ENCODE assay signal across 18 cellular contexts in genomic region chr9:105859428-105860091, GRCh38.
DNase-seq lines count a peak whose midpoint lies in the region; ATAC-seq and TF ChIP-seq lines count a peak whose summit lies in the region.
"Had no signal": no experiment of that assay in that cellular context is flagged by ENCODE, and none has a peak within 500 bp of the region (broad histone marks: within the 10 kb centered on the region; RNA-seq: fewer than 3 reads in every experiment).

No MANE protein-coding gene starts in this region.

- no peaks in the 10 kb centered on the region for H3K9me2 ChIP-seq in Karpas-422 (replicated peaks; ENCODE audit: insufficient read depth, low read length)

- peak overlapping the region; percentile 83 for H3K27ac Mint-ChIP-seq in activated CD4-positive, alpha-beta T cell treated with anti-CD3 and anti-CD28 coated beads, Interleukin-2, amount 10 ng/mL, durations not matched to agents 7 days and 5 days
- H3K27ac Mint-ChIP-seq in activated CD8-positive, alpha-beta T cell treated with anti-CD3 and anti-CD28 coated beads, Interleukin-2, amount 10 ng/mL, durations not matched to agents 7 days and 5 days, result peak overlapping the region; percentile 83
- peak overlapping the region; percentile 78 to 89 for H3K27ac Mint-ChIP-seq in natural killer cell treated with Interleukin-12 subunit alpha and Interleukin-12 subunit beta and Interleukin-15 and Interleukin-18, amount 100 ng/mL, for 72 hours
- H3K27ac Mint-ChIP-seq: type B pancreatic cell had no signal

- H3K4me3 ChIP-seq in Karpas-422 (ENCODE audit: low read length), result no peak overlapping the region
- H3K4me3 ChIP-seq in ascending aorta, result no peak overlapping the region
- H3K4me3 ChIP-seq: SJCRH30 had no signal

- peaks cover 3% of the 10 kb centered on the region for H3K9me3 Mint-ChIP-seq in activated CD4-positive, alpha-beta T cell treated with anti-CD3 and anti-CD28 coated beads, Interleukin-2, amount 10 ng/mL, durations not matched to agents 7 days and 5 days
- H3K9me3 Mint-ChIP-seq in activated CD8-positive, alpha-beta T cell treated with anti-CD3 and anti-CD28 coated beads, Interleukin-2, amount 10 ng/mL, durations not matched to agents 7 days and 5 days (ENCODE audit: insufficient read depth), result no peaks in the 10 kb centered on the region
- H3K9me3 Mint-ChIP-seq in natural killer cell treated with Interleukin-12 subunit alpha and Interleukin-12 subunit beta and Interleukin-15 and Interleukin-18, amount 100 ng/mL, for 72 hours, result peaks cover 5% of the 10 kb centered on the region
- H3K9me3 Mint-ChIP-seq: type B pancreatic cell had no signal

- intact Hi-C loops in ascending aorta (cut with DNase I), result no loop called here

- no peak overlapping the region for H3K9ac ChIP-seq in Karpas-422 (ENCODE audit: low read length)

- POLR2A ChIA-PET in activated CD4-positive, alpha-beta T cell treated with anti-CD3 and anti-CD28 coated beads, Interleukin-2, amount 10 ng/mL, durations not matched to agents 7 days and 5 days (lab: Charles Lee), result no interaction called here
- POLR2A ChIA-PET in activated CD8-positive, alpha-beta T cell treated with anti-CD3 and anti-CD28 coated beads, Interleukin-2, amount 10 ng/mL, durations not matched to agents 7 days and 5 days (lab: Charles Lee), result interaction anchor here (1.4 kb wide), 1 partner anchor 25 kb away, joined by 5 read pairs; no protein-coding TSS in a partner anchor

- H3K9me3 ChIP-seq in Karpas-422 (ENCODE audit: low read length), result no peaks in the 10 kb centered on the region
- H3K9me3 ChIP-seq in ascending aorta, result no peaks in the 10 kb centered on the region
- H3K9me3 ChIP-seq: SJCRH30 had no signal

- no peak for DNase-seq in activated CD4-positive, alpha-beta T cell treated with anti-CD3 and anti-CD28 coated beads, Interleukin-2, amount 10 ng/mL, durations not matched to agents 7 days and 5 days
- no peak for DNase-seq in activated CD4-positive, alpha-beta T cell treated with anti-CD3 and anti-CD28 coated beads, Interleukin-2, amount 50 U/mL, for 48 hours
- DNase-seq in Karpas-422 (no peak), SK-N-DZ (ENCODE audit: low spot score) (no peak), ascending aorta (ENCODE audit: low spot score in 2 of 2) (no peak), HT-29 (ENCODE audit: low spot score) (no peak)
- no peak for DNase-seq in activated CD8-positive, alpha-beta T cell treated with anti-CD3 and anti-CD28 coated beads, Interleukin-2, amount 10 ng/mL, durations not matched to agents 7 days and 5 days
- no peak for DNase-seq in natural killer cell treated with Interleukin-12 subunit alpha and Interleukin-12 subunit beta and Interleukin-15 and Interleukin-18, amount 100 ng/mL, for 72 hours (ENCODE audit: low spot score)
- DNase-seq: activated CD4-positive, alpha-beta T cell treated with anti-CD3 and anti-CD28 coated beads for 1 hour; activated gamma-delta T cell treated with Interleukin-2 at 50 U/mL for 16 hours; DMS53; islet precursor cell; midbrain; NCI-H1436 treated with DMSO at 0.1 percent for 48 hours; NCI-H748 treated with DMSO at 0.1 percent for 48 hours; posterior cingulate gyrus; SJCRH30 had no signal

- no peak for ATAC-seq in activated CD8-positive, alpha-beta T cell treated with anti-CD3 and anti-CD28 coated beads, Interleukin-2, amount 10 ng/mL, durations not matched to agents 7 days and 5 days
- ATAC-seq in natural killer cell treated with Interleukin-12 subunit alpha and Interleukin-12 subunit beta and Interleukin-15 and Interleukin-18, amount 100 ng/mL, for 72 hours, result peak in 1 of 2 donors; percentile 62

- H3K79me2 ChIP-seq in Karpas-422 (ENCODE audit: low read length), result no peaks in the 10 kb centered on the region

- peaks cover 27% of the 10 kb centered on the region for H3K27me3 Mint-ChIP-seq in activated CD4-positive, alpha-beta T cell treated with anti-CD3 and anti-CD28 coated beads, Interleukin-2, amount 10 ng/mL, durations not matched to agents 7 days and 5 days
- H3K27me3 Mint-ChIP-seq in activated CD8-positive, alpha-beta T cell treated with anti-CD3 and anti-CD28 coated beads, Interleukin-2, amount 10 ng/mL, durations not matched to agents 7 days and 5 days (ENCODE audit: low read depth), result peaks cover 19% of the 10 kb centered on the region
- H3K27me3 Mint-ChIP-seq in natural killer cell treated with Interleukin-12 subunit alpha and Interleukin-12 subunit beta and Interleukin-15 and Interleukin-18, amount 100 ng/mL, for 72 hours, result peaks cover 0 to 14% of the 10 kb centered on the region in 2 donors
- H3K27me3 Mint-ChIP-seq: type B pancreatic cell had no signal

- H4K20me1 ChIP-seq in Karpas-422 (ENCODE audit: insufficient read depth, low read depth, low read length), result no peaks in the 10 kb centered on the region

- peak overlapping the region; percentile 24 for H3K4me2 ChIP-seq in Karpas-422 (ENCODE audit: low read depth, low read length, poor library complexity, severe bottlenecking)

- H3K36me3 ChIP-seq in Karpas-422 (ENCODE audit: insufficient read depth, low read length) (no peaks in the 10 kb centered on the region), ascending aorta (no peaks in the 10 kb centered on the region)
- H3K36me3 ChIP-seq: SJCRH30 had no signal

- H2AFZ ChIP-seq in Karpas-422 (ENCODE audit: low read length), result no peak overlapping the region

- no peak for TF ChIP-seq CTCF in ascending aorta (IDR thresholded peaks at IDR 0.05)

- H3K27me3 ChIP-seq in Karpas-422 (ENCODE audit: low read length) (no peaks in the 10 kb centered on the region), ascending aorta (no peaks in the 10 kb centered on the region)
- H3K27me3 ChIP-seq: SJCRH30 had no signal

- peak overlapping the region; percentile 40 for H3K4me3 Mint-ChIP-seq in activated CD4-positive, alpha-beta T cell treated with anti-CD3 and anti-CD28 coated beads, Interleukin-2, amount 10 ng/mL, durations not matched to agents 7 days and 5 days
- H3K4me3 Mint-ChIP-seq in activated CD8-positive, alpha-beta T cell treated with anti-CD3 and anti-CD28 coated beads, Interleukin-2, amount 10 ng/mL, durations not matched to agents 7 days and 5 days, result peak overlapping the region; percentile 44
- peak overlapping the region; percentile 75 for H3K4me3 Mint-ChIP-seq in natural killer cell treated with Interleukin-12 subunit alpha and Interleukin-12 subunit beta and Interleukin-15 and Interleukin-18, amount 100 ng/mL, for 72 hours
- H3K4me3 Mint-ChIP-seq: type B pancreatic cell had no signal

- H3K4me1 ChIP-seq in Karpas-422 (ENCODE audit: low read length) (peaks cover 29% of the 10 kb centered on the region), ascending aorta (no peaks in the 10 kb centered on the region)
- H3K4me1 ChIP-seq: SJCRH30 had no signal

- peaks cover 30% of the 10 kb centered on the region for H3K4me1 Mint-ChIP-seq in activated CD4-positive, alpha-beta T cell treated with anti-CD3 and anti-CD28 coated beads, Interleukin-2, amount 10 ng/mL, durations not matched to agents 7 days and 5 days
- H3K4me1 Mint-ChIP-seq in activated CD8-positive, alpha-beta T cell treated with anti-CD3 and anti-CD28 coated beads, Interleukin-2, amount 10 ng/mL, durations not matched to agents 7 days and 5 days (ENCODE audit: low read depth), result peaks cover 27% of the 10 kb centered on the region
- peaks cover 16 to 18% of the 10 kb centered on the region in 2 donors for H3K4me1 Mint-ChIP-seq in natural killer cell treated with Interleukin-12 subunit alpha and Interleukin-12 subunit beta and Interleukin-15 and Interleukin-18, amount 100 ng/mL, for 72 hours (ENCODE audit: low read depth in 2 of 2)

- CTCF ChIA-PET in activated CD4-positive, alpha-beta T cell treated with anti-CD3 and anti-CD28 coated beads, Interleukin-2, amount 10 ng/mL, durations not matched to agents 7 days and 5 days (lab: Charles Lee), result interaction anchor here (1.2 kb wide), 1 partner anchor 22 kb away, joined by 4 read pairs; no protein-coding TSS in a partner anchor
- CTCF ChIA-PET in activated CD8-positive, alpha-beta T cell treated with anti-CD3 and anti-CD28 coated beads, Interleukin-2, amount 10 ng/mL, durations not matched to agents 7 days and 5 days (lab: Charles Lee), result interaction anchor here (1.1 to 2.5 kb wide), 3 partner anchors 18 to 22 kb away, joined by 4 to 57 read pairs (median 16); no protein-coding TSS in a partner anchor

- H3K36me3 Mint-ChIP-seq in activated CD4-positive, alpha-beta T cell treated with anti-CD3 and anti-CD28 coated beads, Interleukin-2, amount 10 ng/mL, durations not matched to agents 7 days and 5 days (ENCODE audit: low read depth), result peaks cover 8% of the 10 kb centered on the region
- no peaks in the 10 kb centered on the region for H3K36me3 Mint-ChIP-seq in activated CD8-positive, alpha-beta T cell treated with anti-CD3 and anti-CD28 coated beads, Interleukin-2, amount 10 ng/mL, durations not matched to agents 7 days and 5 days (ENCODE audit: low read depth)
- H3K36me3 Mint-ChIP-seq in natural killer cell treated with Interleukin-12 subunit alpha and Interleukin-12 subunit beta and Interleukin-15 and Interleukin-18, amount 100 ng/mL, for 72 hours, result peaks cover 11% of the 10 kb centered on the region
- H3K36me3 Mint-ChIP-seq: type B pancreatic cell had no signal

- H3K27ac ChIP-seq in Karpas-422 (ENCODE audit: low read length) (no peak overlapping the region), ascending aorta (no peak overlapping the region)
- H3K27ac ChIP-seq: SJCRH30 had no signal
